Comparison of ENCODE assay signal across 1 cellular context in genomic region chr5:95938355-95938754, GRCh38.
TF ChIP-seq lines count a peak whose summit lies in the region.

No MANE protein-coding gene starts in this region.

TF ChIP-seq in GM23338, 12 proteins besides CTCF, POLR2A, EP300 and RAD21 (continued from another document):
- no peak for TF ChIP-seq ETS1 (IDR thresholded peaks at IDR 0.05)
- no peak for TF ChIP-seq JUNB (IDR thresholded peaks at IDR 0.05; ENCODE audit: unreplicated experiment)
- TF ChIP-seq ZNF331 (CRISPR knock-in tag; IDR thresholded peaks at IDR 0.05; ENCODE audit: low read depth) = no peak
- TF ChIP-seq ZNF462 (CRISPR knock-in tag; IDR thresholded peaks at IDR 0.05) = no peak
- no peak for TF ChIP-seq EZH2phosphoT487 (IDR thresholded peaks at IDR 0.05; ENCODE audit: unreplicated experiment)
TF ChIP-seq in GM23338: peak in this region for 0.
